In the genomic region with DNA sequence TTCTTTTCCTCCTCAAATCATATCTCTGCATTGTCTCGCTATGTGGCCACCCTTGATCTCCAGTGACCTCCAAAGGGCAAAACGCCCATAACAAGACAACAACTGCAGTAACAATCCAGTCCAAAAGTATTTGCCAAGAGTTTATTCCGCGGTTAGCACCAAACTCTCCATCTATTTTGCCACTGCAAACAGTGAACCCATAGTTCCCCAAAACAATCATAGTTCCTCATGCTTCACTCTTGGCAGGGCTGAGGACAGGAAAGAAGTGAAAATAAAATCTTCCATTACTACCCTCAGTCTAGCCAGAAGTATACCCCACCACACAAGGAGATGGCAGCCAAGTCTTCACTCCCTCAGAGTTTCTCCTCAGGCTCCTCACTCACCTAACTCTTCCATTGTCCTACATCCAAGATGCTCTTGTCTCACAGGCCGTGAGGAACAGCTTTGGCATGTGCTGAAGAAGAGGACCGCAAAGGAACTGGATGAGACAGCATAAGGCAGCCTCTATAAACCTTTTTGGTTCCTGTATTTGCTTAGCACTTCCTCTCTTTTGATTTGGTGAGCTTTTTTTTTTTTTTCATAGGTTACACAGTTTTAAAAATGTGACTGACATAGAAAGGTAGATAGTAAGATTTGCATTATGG, we compare ENCODE assay signal across 8 cellular contexts. TPM values are rescaled to one million over a fixed set of nuclear protein-coding genes. Genes with fewer than 3 reads are reported as not detected.
DNase-seq lines count a peak whose midpoint lies in the region; ATAC-seq and TF ChIP-seq lines count a peak whose summit lies in the region.

A gene (minus strand): TSS at position 480 of the 644 bp plus-strand sequence. CDS start 84 bp downstream, at position 396.

- peak; percentile 5 for ATAC-seq in HG03378 (IDR thresholded peaks at IDR 0.05; ENCODE audit: unreplicated experiment)

- CTCF ChIA-PET in AG04450 (lab: Charles Lee): interaction anchor here (0.6 to 5.5 kb wide), 13 partner anchors 8 to 646 kb away, joined by 3 to 60 read pairs (median 3); no protein-coding TSS in a partner anchor

- H3K27ac ChIP-seq in AG04450 (ENCODE audit: low read depth, low read length) (peak within 1 kb of the TSS; percentile 60), coronary artery (peak within 1 kb of the TSS; percentile 100)

- H3K27me3 Mint-ChIP-seq in nephron (ENCODE audit: low read depth): no peaks in the 10 kb centered on the region

- H3K36me3 Mint-ChIP-seq in nephron (ENCODE audit: low read depth): peaks cover 3% of the 10 kb centered on the region

- peak within 1 kb of the TSS; percentile 7 to 100 (median 99) for H3K27ac Mint-ChIP-seq in nephron

- DNase-seq in AG04450 (ENCODE audit: low read depth, low spot score) (no peak), UCSD-AML1 (lab: John Stamatoyannopoulos, UW; ENCODE audit: unreplicated experiment) (peak; percentile 32), coronary artery (ENCODE audit: low spot score) (no peak), HT-29 (ENCODE audit: low spot score) (no peak), RKO (ENCODE audit: low spot score) (no peak), NCI-H1930 (lab: John Stamatoyannopoulos, UW) (no peak)

- H3K9me3 Mint-ChIP-seq in nephron: no peaks in the 10 kb centered on the region

- TF ChIP-seq CTCF in AG04450 (IDR thresholded peaks at IDR 0.05; ENCODE audit: low read depth, low read length) (no peak), coronary artery (IDR thresholded peaks at IDR 0.05) (no peak), nephron (IDR thresholded peaks at IDR 0.05; ENCODE audit: unreplicated experiment in 3 of 3) (no peak)

- peaks cover 30% of the 10 kb centered on the region for H3K4me1 Mint-ChIP-seq in nephron

- POLR2A ChIA-PET in AG04450 (lab: Yijun Ruan, JAX): interaction anchor here (0.6 kb wide), 1 partner anchor 491 kb away, joined by 3 read pairs; no protein-coding TSS in a partner anchor

- peak within 1 kb of the TSS; percentile 94; the same call in 1 of the 2 replicates for H3K4me3 ChIP-seq in AG04450 (ENCODE audit: low read depth, low read length)
- H3K4me3 ChIP-seq in coronary artery: peak within 1 kb of the TSS; percentile 99

- no peaks in the 10 kb centered on the region for H3K27me3 ChIP-seq in AG04450 (ENCODE audit: control insufficient read depth, insufficient read depth, low read length)

- H3K4me3 Mint-ChIP-seq in nephron: peak within 1 kb of the TSS; percentile 90 to 97 (median 91)

- no peaks in the 10 kb centered on the region for H3K9me3 ChIP-seq in AG04450 (ENCODE audit: control insufficient read depth, insufficient read depth, low read length)

RNA-seq across cellular contexts. Expression of the gene that starts here (rescaled TPM):
- 11.5 and 12.3 TPM in 2 replicates for polyA plus RNA-seq in AG04450 (2011; rRNA removed)
- polyA minus RNA-seq in AG04450 (2011; rRNA and poly(A)+ RNA removed): 9.5 and 12.3 TPM in 2 replicates
- total RNA-seq in HT-29 (2014; rRNA removed; shearing (Covaris generic)): 1.1 and 1.7 TPM in 2 replicates
